In the genomic region with DNA sequence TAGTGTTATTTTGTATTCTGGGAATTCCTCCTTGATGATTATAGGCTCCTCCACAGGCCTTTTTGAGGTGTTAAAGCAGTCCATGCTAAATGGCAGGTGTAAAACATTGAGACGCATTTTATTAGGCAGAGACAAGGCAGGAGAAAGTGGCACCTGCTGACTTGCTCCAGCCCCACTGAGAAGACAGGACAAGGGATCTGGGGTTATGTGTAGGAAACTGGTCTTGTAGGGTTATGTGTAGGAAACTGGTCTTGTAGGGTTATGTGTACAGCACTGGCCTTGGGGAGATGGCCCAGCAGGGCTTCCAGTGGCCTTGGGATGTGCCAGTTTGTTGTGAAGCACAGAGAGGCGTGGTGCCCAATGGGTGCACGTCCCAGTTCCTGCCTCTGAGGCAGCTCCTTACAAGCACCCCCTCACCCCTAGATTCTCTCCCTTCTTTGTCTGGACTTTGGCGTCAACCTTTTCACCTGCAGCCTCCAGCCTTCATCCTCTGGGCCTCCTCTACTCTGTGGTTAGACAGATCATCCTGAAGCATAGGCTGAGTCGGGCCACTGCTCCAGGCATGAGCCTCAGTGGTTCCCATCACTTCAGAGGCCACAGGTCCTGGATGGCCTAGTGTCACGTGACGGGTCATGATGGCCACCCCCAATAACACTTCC, we compare ENCODE assay signal across 15 cellular contexts. TPM values are rescaled to one million over a fixed set of nuclear protein-coding genes. Genes with fewer than 3 reads are reported as not detected.
A peak's percentile ranks its signal among the peaks of the same experiment; 100 is the strongest.
DNase-seq lines count a peak whose midpoint lies in the region; ATAC-seq lines count a peak whose summit lies in the region.
"Had no signal": no experiment of that assay in that cellular context is flagged by ENCODE, and none has a peak within 500 bp of the region (broad histone marks: within the 10 kb centered on the region; RNA-seq: fewer than 3 reads in every experiment).

No MANE protein-coding gene starts in this region.

- no peak for DNase-seq in central memory CD8-positive, alpha-beta T cell (ENCODE audit: low spot score in 2 of 2)
- DNase-seq in left colon (no peak), NCI-H510A treated with DMSO at 0.1 percent for 48 hours (lab: John Stamatoyannopoulos, UW) (no peak), NCI-H82 (lab: John Stamatoyannopoulos, UW) (no peak), NOMO-1 treated with DMSO at 0.1 percent for 48 hours (lab: John Stamatoyannopoulos, UW; ENCODE audit: unreplicated experiment) (no peak), NCI-H2196 treated with DMSO at 0.1 percent for 48 hours (lab: John Stamatoyannopoulos, UW; ENCODE audit: unreplicated experiment) (no peak)
- DNase-seq: Calu3; CD8-positive, alpha-beta memory T cell; DMS 273 treated with DMSO at 0.1 percent for 48 hours; GM23248; H7 had no signal

- ATAC-seq in central memory CD8-positive, alpha-beta T cell (replicated peaks; ENCODE audit: extremely low read depth, poor library complexity, severe bottlenecking), result no peak
- peak; percentile 10 for ATAC-seq in left colon

- peaks cover 4 to 17% of the 10 kb centered on the region in 2 donors for H3K36me3 ChIP-seq in mucosa of rectum (ENCODE audit: control insufficient read depth in 2 of 2, insufficient read depth in 2 of 2, low read length in 2 of 2)

- no peaks in the 10 kb centered on the region for H3K4me1 Mint-ChIP-seq in central memory CD8-positive, alpha-beta T cell
- H3K4me1 Mint-ChIP-seq: CD8-positive, alpha-beta memory T cell had no signal

- peak overlapping the region; percentile 85 to 91 for H3K27ac ChIP-seq in mucosa of rectum (ENCODE audit: low read depth in 2 of 2, low read length in 2 of 2)
- H3K27ac ChIP-seq: GM23248, HL-60 had no signal

- H3K4me3 Mint-ChIP-seq in central memory CD8-positive, alpha-beta T cell, result no peak overlapping the region
- H3K4me3 Mint-ChIP-seq: CD8-positive, alpha-beta memory T cell had no signal

- peak overlapping the region; percentile 17 for H3K27ac Mint-ChIP-seq in central memory CD8-positive, alpha-beta T cell (ENCODE audit: low read depth)

- no peaks in the 10 kb centered on the region for H3K27me3 ChIP-seq in mucosa of rectum (ENCODE audit: control insufficient read depth in 2 of 2, insufficient read depth in 2 of 2, low read length in 2 of 2)

- peak overlapping the region in 1 of 2 donors; percentile 24 for H3K9ac ChIP-seq in mucosa of rectum (ENCODE audit: low read depth in 1 of 2, low read length in 2 of 2)
- H3K9ac ChIP-seq: GM23248 had no signal

- peak overlapping the region; percentile 0 to 85 for H3K4me3 ChIP-seq in mucosa of rectum (ENCODE audit: low read length in 2 of 2)
- H3K4me3 ChIP-seq: GM23248 had no signal

- H3K36me3 Mint-ChIP-seq in central memory CD8-positive, alpha-beta T cell (ENCODE audit: insufficient read depth), result peaks cover 2% of the 10 kb centered on the region

- intact Hi-C loops in left colon (cut with DNase I, micrococcal nuclease), result no loop called here

- H3K27me3 Mint-ChIP-seq in central memory CD8-positive, alpha-beta T cell, result peaks cover 71% of the 10 kb centered on the region

- H3K9me3 ChIP-seq in mucosa of rectum (ENCODE audit: control insufficient read depth in 2 of 2, low read length in 2 of 2), result no peaks in the 10 kb centered on the region

- H3K9me3 Mint-ChIP-seq in central memory CD8-positive, alpha-beta T cell, result no peaks in the 10 kb centered on the region
- H3K9me3 Mint-ChIP-seq: CD8-positive, alpha-beta memory T cell had no signal

- peaks cover 44 to 55% of the 10 kb centered on the region in 2 donors for H3K4me1 ChIP-seq in mucosa of rectum (ENCODE audit: control insufficient read depth in 2 of 2, insufficient read depth in 2 of 2, low read length in 2 of 2)

RNA-seq across cellular contexts. Expression of gene FABP1, which starts 0.9 kb away (rescaled TPM):
- total RNA-seq in left colon, result 1,000 to 10,000 TPM; 2,293 to 3,160 TPM
- total RNA-seq: A673; Calu3; CD8-positive, alpha-beta memory T cell; Daoy; GM23248; H7 had no signal

RNA-seq across cellular contexts. Expression of gene THNSL2, which starts 41.4 kb away (rescaled TPM):
- total RNA-seq in left colon, result 10 to 100 TPM; 10.5 to 18.8 TPM
- total RNA-seq: A673, Daoy had no signal
